3 cellular contexts compared by ENCODE assay signal in genomic region chr1:3475839-3476573, GRCh38.
TF ChIP-seq lines count a peak whose summit lies in the region.

No MANE protein-coding gene starts in this region.

TF ChIP-seq in HCT116, 20 proteins besides CTCF, POLR2A, EP300 and RAD21:
- TF ChIP-seq REST (IDR thresholded peaks at IDR 0.05; ENCODE audit: low read depth) (no peak), EGR1 (IDR thresholded peaks at IDR 0.05; ENCODE audit: low read depth) (no peak), ZFX (IDR thresholded peaks at IDR 0.05) (no peak), JUND (IDR thresholded peaks at IDR 0.05) (no peak), CBX3 (IDR thresholded peaks at IDR 0.05; ENCODE audit: low read depth) (no peak), EZH2 (IDR thresholded peaks at IDR 0.05) (no peak), SRF (IDR thresholded peaks at IDR 0.05; ENCODE audit: low read depth) (no peak), MAX (IDR thresholded peaks at IDR 0.05) (no peak)

TF ChIP-seq in Ishikawa, 13 proteins besides CTCF, POLR2A, EP300 and RAD21:
- no peak for TF ChIP-seq REST (IDR thresholded peaks at IDR 0.05; ENCODE audit: low read depth)
- TF ChIP-seq ZBTB7A (IDR thresholded peaks at IDR 0.05; ENCODE audit: low read depth) = peak; percentile 40; the same call in 1 of the 2 replicates

TF ChIP-seq in K562, 482 proteins besides CTCF, POLR2A, EP300 and RAD21:
- TF ChIP-seq PRDM10 (IDR thresholded peaks at IDR 0.05; ENCODE audit: partially characterized antibody) (no peak), DPF2 (IDR thresholded peaks at IDR 0.05) (no peak), TFAP4 (CRISPR knock-in tag; IDR thresholded peaks at IDR 0.05; ENCODE audit: borderline replicate concordance) (peak; percentile 48; the same call in 1 of the 2 replicates), TRIM28 (IDR thresholded peaks at IDR 0.05) (no peak), ZNF79 (CRISPR knock-in tag; IDR thresholded peaks at IDR 0.05; ENCODE audit: low read depth) (no peak), CREBBP (IDR thresholded peaks at IDR 0.05; ENCODE audit: low read depth, low read length) (no peak), TEAD4 (IDR thresholded peaks at IDR 0.05; ENCODE audit: low read length) (no peak), TEAD4 (CRISPR knock-in tag; IDR thresholded peaks at IDR 0.05; ENCODE audit: borderline replicate concordance) (no peak), MNT (conservative IDR thresholded peaks at IDR 0.05) (no peak), MAX (CRISPR knock-in tag; IDR thresholded peaks at IDR 0.05) (peak; percentile 73), SNRNP70 (optimal IDR thresholded peaks at IDR 0.05; ENCODE audit: low read depth, low read length) (no peak), ZBTB7A (IDR thresholded peaks at IDR 0.05; ENCODE audit: borderline replicate concordance, control insufficient read depth, low read depth, low read length) (0 out of 2 replicates have a peak, but pooled peaks have one; percentile 13), ARID4B (CRISPR knock-in tag; IDR thresholded peaks at IDR 0.05) (0 out of 2 replicates have a peak, but pooled peaks have one; percentile 29), MAZ (CRISPR knock-in tag; conservative IDR thresholded peaks at IDR 0.05 in 1 of 2, IDR thresholded peaks at IDR 0.05 in 1 of 2) (no peak), RNF219 (CRISPR knock-in tag; IDR thresholded peaks at IDR 0.05) (no peak)
